Comparison of ENCODE assay signal across 7 cellular contexts in the genomic region with DNA sequence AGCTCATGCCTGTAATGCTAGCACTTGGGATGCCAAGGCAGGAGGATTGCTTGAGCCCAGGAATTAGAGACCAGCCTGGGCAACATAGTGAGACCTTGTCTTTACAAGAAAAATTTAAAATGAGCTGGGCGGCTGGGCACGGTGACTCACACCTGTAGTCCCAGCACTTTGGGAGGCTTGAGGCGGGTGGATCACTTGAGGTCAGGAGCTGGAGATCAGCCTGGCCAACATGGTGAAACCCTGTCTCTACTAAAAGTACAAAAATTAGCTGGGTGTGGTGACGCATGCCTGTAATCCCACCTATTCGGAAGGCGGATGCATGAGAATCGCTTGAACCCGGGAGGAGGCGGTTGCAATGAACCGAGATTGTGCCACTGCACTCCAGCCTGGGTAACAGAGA. TPM values are rescaled to one million over a fixed set of nuclear protein-coding genes. Genes with fewer than 3 reads are reported as not detected.
DNase-seq lines count a peak whose midpoint lies in the region; ATAC-seq and TF ChIP-seq lines count a peak whose summit lies in the region.
"Not testable (repeated sequence)": the region's sequence is repeated elsewhere in the genome, so short reads cannot be mapped to it uniquely, and the experiment has no call there.

No MANE protein-coding gene starts in this region.

- H3K9me3 Mint-ChIP-seq in CD4-positive, alpha-beta T cell; activated CD8-positive, alpha-beta T cell treated with anti-CD3 and anti-CD28 coated beads for 36 hours; activated naive CD8-positive, alpha-beta T cell treated with anti-CD3 and anti-CD28 coated beads for 36 hours; neural progenitor cell: not testable (repeated sequence)

- H3K4me3 Mint-ChIP-seq in CD4-positive, alpha-beta T cell = peak overlapping the region; percentile 77
- peak overlapping the region; percentile 96 for H3K4me3 Mint-ChIP-seq in activated CD8-positive, alpha-beta T cell treated with anti-CD3 and anti-CD28 coated beads for 36 hours
- H3K4me3 Mint-ChIP-seq in activated naive CD8-positive, alpha-beta T cell treated with anti-CD3 and anti-CD28 coated beads for 36 hours = peak overlapping the region; percentile 68
- H3K4me3 Mint-ChIP-seq in neural progenitor cell = peak overlapping the region; percentile 44

- peaks cover 45% of the 10 kb centered on the region for H3K79me2 ChIP-seq in KMS-11 (ENCODE audit: insufficient read depth, low read depth)
- not testable (repeated sequence) for H3K79me2 ChIP-seq in neural progenitor cell (ENCODE audit: low read depth)

- not testable (repeated sequence) for TF ChIP-seq CTCF in CD4-positive, alpha-beta T cell (IDR thresholded peaks at IDR 0.05); KMS-11 (conservative IDR thresholded peaks at IDR 0.05; ENCODE audit: low read depth, low read length); activated CD8-positive, alpha-beta T cell treated with anti-CD3 and anti-CD28 coated beads for 36 hours (IDR thresholded peaks at IDR 0.05); neural progenitor cell (IDR thresholded peaks at IDR 0.05)

- intact Hi-C loops in CD4-positive, alpha-beta T cell (cut with DNase I, micrococcal nuclease) = loop anchor here in 1 of 2 experiments (5.0 to 10.0 kb wide), 6 partner anchors 84 to 887 kb away; partner anchors contain the start of genes CLPB, FCHSD2, INPPL1 and RNF121
- intact Hi-C loops in activated CD8-positive, alpha-beta T cell treated with anti-CD3 and anti-CD28 coated beads for 36 hours (cut with micrococcal nuclease) = not testable (repeated sequence)

- H2AFZ ChIP-seq in KMS-11 (ENCODE audit: low read depth); neural progenitor cell (replicated peaks): not testable (repeated sequence)

- H3K9ac ChIP-seq in KMS-11, neural progenitor cell: not testable (repeated sequence)

- POLR2A ChIA-PET in CD4-positive, alpha-beta T cell (lab: Charles Lee) = interaction anchor here (2.5 to 3.3 kb wide), 2 partner anchors 18 to 87 kb away, joined by 11 to 13 read pairs; partner anchors contain the start of gene STARD10
- POLR2A ChIA-PET in activated CD8-positive, alpha-beta T cell treated with anti-CD3 and anti-CD28 coated beads for 36 hours (lab: Charles Lee) = interaction anchor here (2.9 to 5.1 kb wide), 2 partner anchors 18 to 88 kb away, joined by 23 to 43 read pairs; partner anchors contain the start of gene STARD10

- not testable (repeated sequence) for H4K20me1 ChIP-seq in KMS-11 (ENCODE audit: insufficient read depth); neural progenitor cell (ENCODE audit: low read depth)

- not testable (repeated sequence) for H3K9me3 ChIP-seq in CD4-positive, alpha-beta T cell (ENCODE audit: control insufficient read depth, low read length); neural progenitor cell (ENCODE audit: low read depth)

- ATAC-seq in CD4-positive, alpha-beta T cell (ENCODE audit: poor library complexity); activated CD8-positive, alpha-beta T cell treated with anti-CD3 and anti-CD28 coated beads for 36 hours: not testable (repeated sequence)

- H3K27ac Mint-ChIP-seq in CD4-positive, alpha-beta T cell = peak overlapping the region; percentile 97
- H3K27ac Mint-ChIP-seq in activated CD8-positive, alpha-beta T cell treated with anti-CD3 and anti-CD28 coated beads for 36 hours; activated naive CD8-positive, alpha-beta T cell treated with anti-CD3 and anti-CD28 coated beads for 36 hours; neural progenitor cell: not testable (repeated sequence)

- DNase-seq in CD4-positive, alpha-beta T cell; activated CD8-positive, alpha-beta T cell treated with anti-CD3 and anti-CD28 coated beads for 36 hours; activated naive CD8-positive, alpha-beta T cell treated with anti-CD3 and anti-CD28 coated beads for 36 hours; neural progenitor cell (ENCODE audit: low spot score): not testable (repeated sequence)
- DNase-seq in RPMI7951 (ENCODE audit: low read depth) (peak; percentile 59), fibroblast of gingiva (ENCODE audit: low read depth) (peak; percentile 20)

- peaks cover 35% of the 10 kb centered on the region for H3K4me1 ChIP-seq in KMS-11 (ENCODE audit: low read depth, poor library complexity, severe bottlenecking)
- peaks cover 15% of the 10 kb centered on the region for H3K4me1 ChIP-seq in neural progenitor cell

- peaks cover 41% of the 10 kb centered on the region for H3K36me3 Mint-ChIP-seq in CD4-positive, alpha-beta T cell (ENCODE audit: low read depth)
- peaks cover 53% of the 10 kb centered on the region for H3K36me3 Mint-ChIP-seq in activated CD8-positive, alpha-beta T cell treated with anti-CD3 and anti-CD28 coated beads for 36 hours (ENCODE audit: low read depth)
- peaks cover 39% of the 10 kb centered on the region for H3K36me3 Mint-ChIP-seq in activated naive CD8-positive, alpha-beta T cell treated with anti-CD3 and anti-CD28 coated beads for 36 hours
- H3K36me3 Mint-ChIP-seq in neural progenitor cell = not testable (repeated sequence)

- not testable (repeated sequence) for H3K27ac ChIP-seq in CD4-positive, alpha-beta T cell (ENCODE audit: low read depth, low read length); KMS-11; neural progenitor cell

- H3K27me3 ChIP-seq in CD4-positive, alpha-beta T cell (ENCODE audit: control insufficient read depth, insufficient read depth, low read length); KMS-11 (ENCODE audit: insufficient read depth, low read depth); neural progenitor cell: not testable (repeated sequence)

- H3K36me3 ChIP-seq in KMS-11 (ENCODE audit: insufficient read depth); neural progenitor cell: not testable (repeated sequence)

- peak overlapping the region; percentile 94 for H3K4me2 ChIP-seq in KMS-11
- not testable (repeated sequence) for H3K4me2 ChIP-seq in neural progenitor cell

- H3F3A ChIP-seq in neural progenitor cell (ENCODE audit: low read depth) = peaks cover 23% of the 10 kb centered on the region

- peaks cover 48% of the 10 kb centered on the region for H3K4me1 Mint-ChIP-seq in CD4-positive, alpha-beta T cell (ENCODE audit: low read depth)
- H3K4me1 Mint-ChIP-seq in activated CD8-positive, alpha-beta T cell treated with anti-CD3 and anti-CD28 coated beads for 36 hours (ENCODE audit: low read depth) = peaks cover 25% of the 10 kb centered on the region
- peaks cover 28% of the 10 kb centered on the region for H3K4me1 Mint-ChIP-seq in activated naive CD8-positive, alpha-beta T cell treated with anti-CD3 and anti-CD28 coated beads for 36 hours
- peaks cover 31% of the 10 kb centered on the region for H3K4me1 Mint-ChIP-seq in neural progenitor cell

- not testable (repeated sequence) for H3K27me3 Mint-ChIP-seq in CD4-positive, alpha-beta T cell; activated CD8-positive, alpha-beta T cell treated with anti-CD3 and anti-CD28 coated beads for 36 hours; activated naive CD8-positive, alpha-beta T cell treated with anti-CD3 and anti-CD28 coated beads for 36 hours; neural progenitor cell (ENCODE audit: insufficient read depth, low read depth)

- CTCF ChIA-PET in CD4-positive, alpha-beta T cell (lab: Charles Lee) = interaction anchor here (0.8 to 1.3 kb wide), 2 partner anchors 18 to 86 kb away, joined by 3 read pairs; partner anchors contain the start of gene STARD10
- CTCF ChIA-PET in activated CD8-positive, alpha-beta T cell treated with anti-CD3 and anti-CD28 coated beads for 36 hours (lab: Charles Lee) = interaction anchor here (1.0 to 6.5 kb wide), 5 partner anchors 18 to 366 kb away, joined by 3 to 74 read pairs (median 8); partner anchors contain the start of gene STARD10

- H3K4me3 ChIP-seq in KMS-11 (IDR thresholded peaks at IDR 0.05; ENCODE audit: insufficient read depth, low read depth, low read length); neural progenitor cell: not testable (repeated sequence)

RNA-seq across cellular contexts. Expression of gene ATG16L2, which starts 2.5 kb away (rescaled TPM):
- 10 to 100 TPM; 58.3 to 61.6 TPM for total RNA-seq in CD4-positive, alpha-beta T cell
- 3.0 and 4.3 TPM in 2 replicates for total RNA-seq in RPMI7951 (2014; rRNA removed; shearing (Covaris generic))
- 10 to 100 TPM; 70.8 to 71.4 TPM for total RNA-seq in activated CD8-positive, alpha-beta T cell treated with anti-CD3 and anti-CD28 coated beads for 36 hours
- total RNA-seq in activated naive CD8-positive, alpha-beta T cell treated with anti-CD3 and anti-CD28 coated beads for 36 hours = 10 to 100 TPM; 41.2 to 45.7 TPM
- total RNA-seq in neural progenitor cell (ENCODE audit: low replicate concordance) = 20.5 and 38.0 TPM in 2 replicates

RNA-seq across cellular contexts. Expression of gene STARD10, which starts 17.8 kb away (rescaled TPM):
- total RNA-seq in CD4-positive, alpha-beta T cell = 10 to 100 TPM; 10.5 to 12.9 TPM
- total RNA-seq in RPMI7951 (2014; rRNA removed; shearing (Covaris generic)) = 24.8 and 44.8 TPM in 2 replicates
- total RNA-seq in activated CD8-positive, alpha-beta T cell treated with anti-CD3 and anti-CD28 coated beads for 36 hours = 1 to 10 TPM; 8.1 to 8.6 TPM
- 1 to 10 TPM; 6.2 to 6.4 TPM for total RNA-seq in activated naive CD8-positive, alpha-beta T cell treated with anti-CD3 and anti-CD28 coated beads for 36 hours
- 13.0 and 17.7 TPM in 2 replicates for total RNA-seq in neural progenitor cell (ENCODE audit: low replicate concordance)

RNA-seq across cellular contexts. Expression of gene ARAP1, which starts 59.5 kb away (rescaled TPM):
- 10 to 100 TPM; 65.7 to 69.8 TPM for total RNA-seq in CD4-positive, alpha-beta T cell
- 20.4 and 28.5 TPM in 2 replicates for total RNA-seq in RPMI7951 (2014; rRNA removed; shearing (Covaris generic))
- total RNA-seq in activated CD8-positive, alpha-beta T cell treated with anti-CD3 and anti-CD28 coated beads for 36 hours = 10 to 100 TPM; 77.7 to 91.5 TPM
- total RNA-seq in activated naive CD8-positive, alpha-beta T cell treated with anti-CD3 and anti-CD28 coated beads for 36 hours = 10 to 100 TPM; 49.3 to 52.3 TPM
- total RNA-seq in neural progenitor cell (ENCODE audit: low replicate concordance) = 17.6 and 46.1 TPM in 2 replicates

Comparison
In these comparisons a context has a peak if more than half of its experiments do, and no peak if none do; other contexts are left out.
1. H3K4me3 Mint-ChIP-seq: peak in every context shown above with its lines; median percentile 96 in activated CD8-positive, alpha-beta T cell treated with anti-CD3 and anti-CD28 coated beads for 36 hours; 77 in CD4-positive, alpha-beta T cell; 68 in activated naive CD8-positive, alpha-beta T cell treated with anti-CD3 and anti-CD28 coated beads for 36 hours; 44 in neural progenitor cell.